In the genomic region with DNA sequence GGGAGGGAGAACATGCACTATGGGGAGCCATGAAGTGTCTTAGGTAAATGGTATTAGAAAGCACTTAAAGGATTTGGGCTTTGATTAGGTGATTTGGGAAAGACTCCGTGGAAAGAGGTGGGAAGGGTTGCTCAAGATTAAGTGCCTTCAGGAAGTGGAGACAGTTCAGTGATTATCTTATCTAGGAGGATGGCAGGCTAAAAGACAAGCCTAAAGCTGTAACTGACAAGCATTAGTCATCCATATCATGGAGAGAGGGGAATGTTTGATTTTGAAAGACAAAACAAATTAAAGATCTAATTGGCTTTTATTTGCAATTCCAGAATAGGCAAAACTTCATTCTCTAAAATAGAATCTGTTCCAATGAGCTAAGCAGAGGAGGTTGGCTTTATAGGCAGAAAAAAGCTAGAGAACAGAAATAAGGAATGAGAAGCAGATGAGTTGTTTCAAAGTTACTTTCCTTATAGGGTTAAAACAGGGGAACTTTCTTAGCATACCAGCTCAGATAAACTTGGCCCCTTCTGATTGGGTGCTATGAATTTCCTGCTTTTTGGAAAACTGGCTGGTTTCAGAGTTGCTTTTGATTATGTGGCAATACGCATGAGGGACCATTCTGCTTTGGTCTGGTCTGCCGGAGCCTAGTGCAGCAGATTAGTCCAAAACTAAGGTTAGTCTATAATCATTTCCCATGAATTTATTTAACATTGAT, we compare ENCODE assay signal across 11 cellular contexts. TPM values are rescaled to one million over a fixed set of nuclear protein-coding genes. Genes with fewer than 3 reads are reported as not detected.
A peak's percentile ranks its signal among the peaks of the same experiment; 100 is the strongest.
DNase-seq lines count a peak whose midpoint lies in the region; ATAC-seq and TF ChIP-seq lines count a peak whose summit lies in the region.
"Had no signal": no experiment of that assay in that cellular context is flagged by ENCODE, and none has a peak within 500 bp of the region (broad histone marks: within the 10 kb centered on the region; RNA-seq: fewer than 3 reads in every experiment).

No MANE protein-coding gene starts in this region.

- H3K9me3 Mint-ChIP-seq in activated T-cell treated with anti-CD3 and anti-CD28 coated beads, Interleukin-2, amount 50 U/mL, for 72 hours: no peaks in the 10 kb centered on the region

- H3K36me3 ChIP-seq in SK-N-MC (ENCODE audit: insufficient read depth, low read length) (peaks cover 16% of the 10 kb centered on the region), psoas muscle (ENCODE audit: insufficient read depth in 1 of 2, low read depth in 1 of 2) (no peaks in the 10 kb centered on the region), thyroid gland (no peaks in the 10 kb centered on the region)
- H3K36me3 ChIP-seq: BE2C had no signal

- H3K27me3 Mint-ChIP-seq in activated T-cell treated with anti-CD3 and anti-CD28 coated beads, Interleukin-2, amount 50 U/mL, for 72 hours (ENCODE audit: low read depth): no peaks in the 10 kb centered on the region

- H3K4me3 ChIP-seq in SK-N-MC: peak overlapping the region; percentile 99
- H3K4me3 ChIP-seq in epithelial cell of esophagus (ENCODE audit: low read length): no peak overlapping the region
- H3K4me3 ChIP-seq in psoas muscle: peak overlapping the region; percentile 73
- no peak overlapping the region for H3K4me3 ChIP-seq in thyroid gland (replicated peaks in 1 of 3)

- H3K27me3 ChIP-seq in psoas muscle (ENCODE audit: insufficient read depth in 3 of 3, low read length in 2 of 3) (peaks cover 0 to 5% (median 0%) of the 10 kb centered on the region in 3 donors), thyroid gland (no peaks in the 10 kb centered on the region)
- H3K27me3 ChIP-seq: BE2C had no signal

- no peak for TF ChIP-seq CTCF in epithelial cell of esophagus (IDR thresholded peaks at IDR 0.05; ENCODE audit: insufficient read depth, low read depth, low read length, missing control alignments)
- no peak for TF ChIP-seq CTCF in psoas muscle (IDR thresholded peaks at IDR 0.05)
- TF ChIP-seq CTCF in thyroid gland (IDR thresholded peaks at IDR 0.05): no peak

- peak overlapping the region; percentile 95 for H3K27ac Mint-ChIP-seq in activated T-cell treated with anti-CD3 and anti-CD28 coated beads, Interleukin-2, amount 50 U/mL, for 72 hours

- peaks cover 7% of the 10 kb centered on the region for H3K4me1 ChIP-seq in psoas muscle
- H3K4me1 ChIP-seq in thyroid gland: peaks cover 6 to 16% of the 10 kb centered on the region in 2 donors
- H3K4me1 ChIP-seq: BE2C had no signal

- no peak overlapping the region for H3K27ac ChIP-seq in SK-N-MC
- no peak overlapping the region for H3K27ac ChIP-seq in psoas muscle
- no peak overlapping the region for H3K27ac ChIP-seq in thyroid gland

- peaks cover 43% of the 10 kb centered on the region for H3K4me1 Mint-ChIP-seq in activated T-cell treated with anti-CD3 and anti-CD28 coated beads, Interleukin-2, amount 50 U/mL, for 72 hours (ENCODE audit: low read depth)

- H3K9me3 ChIP-seq in SK-N-MC (ENCODE audit: low read depth, low read length) (peaks cover 3% of the 10 kb centered on the region; the same call in 1 of the 2 replicates), psoas muscle (no peaks in the 10 kb centered on the region), thyroid gland (no peaks in the 10 kb centered on the region)
- H3K9me3 ChIP-seq: BE2C had no signal

- TF ChIP-seq POLR2A in thyroid gland (IDR thresholded peaks at IDR 0.05): no peak

- DNase-seq in activated T-cell treated with anti-CD3 and anti-CD28 coated beads, Interleukin-2, amount 50 U/mL, for 72 hours: no peak
- DNase-seq in activated T-cell treated with anti-CD3 and anti-CD28 coated beads, Interleukin-2, amount 50 U/mL, for 48 hours: no peak
- DNase-seq in SK-N-MC (ENCODE audit: low read depth, low spot score) (no peak), epithelial cell of esophagus (ENCODE audit: low read depth) (peak; percentile 13), psoas muscle (no peak), thyroid gland (no peak), NCI-H748 (lab: John Stamatoyannopoulos, UW; ENCODE audit: unreplicated experiment) (no peak)
- DNase-seq: activated CD4-positive, alpha-beta T cell treated with anti-CD3 and anti-CD28 coated beads, Interleukin-2, amount 50 U/mL, for 4 hours; BE2C; NCI-H1105 treated with DMSO at 0.1 percent for 48 hours had no signal

- intact Hi-C loops in psoas muscle (cut with DNase I): loop anchor here (10.0 kb wide), 1 partner anchor 239 kb away; no protein-coding TSS in a partner anchor
- intact Hi-C loops in thyroid gland (cut with DNase I): no loop called here

- WGBS in psoas muscle, 3 donors: 80 to 82% (median 81%) methylated on average over 3 of the region's 3 CpGs
- 73 to 74% methylated on average over 3 of the region's 3 CpGs for WGBS in thyroid gland, 2 donors

- H3K9ac ChIP-seq in SK-N-MC (ENCODE audit: insufficient read length): no peak overlapping the region

- H3K36me3 Mint-ChIP-seq in activated T-cell treated with anti-CD3 and anti-CD28 coated beads, Interleukin-2, amount 50 U/mL, for 72 hours (ENCODE audit: insufficient read depth in 2 of 2): peaks cover 15 to 16% of the 10 kb centered on the region in 2 donors

- no peak for ATAC-seq in activated T-cell treated with anti-CD3 and anti-CD28 coated beads, Interleukin-2, amount 50 U/mL, for 72 hours (replicated peaks in 1 of 2)
- no peak for ATAC-seq in psoas muscle
- ATAC-seq in HG02970 (IDR thresholded peaks at IDR 0.05; ENCODE audit: low FRiP score, unreplicated experiment): no peak

- H3K4me3 Mint-ChIP-seq in activated T-cell treated with anti-CD3 and anti-CD28 coated beads, Interleukin-2, amount 50 U/mL, for 72 hours: peak overlapping the region; percentile 95 to 97

RNA-seq across cellular contexts. Expression of a gene that starts 1.8 kb away (rescaled TPM):
- total RNA-seq in activated T-cell treated with anti-CD3 and anti-CD28 coated beads, Interleukin-2, amount 50 U/mL, for 72 hours: 10 to 100 TPM; 28.5 to 30.8 TPM
- total RNA-seq in psoas muscle (under 1 TPM in 2 of 4 donors, not detected in 2; 0.08 to 0.10 TPM), thyroid gland (under 1 TPM in 2 of 4 donors, not detected in 2; 0.10 to 0.67 TPM)
- under 1 TPM in 1 of 3 donors, not detected in 2; 0.03 TPM for polyA plus RNA-seq in psoas muscle

Comparison
In these comparisons a context has a peak if more than half of its experiments do, and no peak if none do; other contexts are left out.
1. H3K4me3 ChIP-seq: peak in SK-N-MC (single experiment) and psoas muscle (single experiment); none in epithelial cell of esophagus (single experiment) and thyroid gland (0 of 3).
2. RNA of a gene that starts 1.8 kb away (total RNA-seq): 28.5 to 30.8 TPM in activated T-cell treated with anti-CD3 and anti-CD28 coated beads, Interleukin-2, amount 50 U/mL, for 72 hours; 0.10 to 0.67 TPM in thyroid gland and 0.08 to 0.10 TPM in psoas muscle; every median in the first group is over 10 times any median in the second.